8 cellular contexts compared by ENCODE assay signal in the genomic region with DNA sequence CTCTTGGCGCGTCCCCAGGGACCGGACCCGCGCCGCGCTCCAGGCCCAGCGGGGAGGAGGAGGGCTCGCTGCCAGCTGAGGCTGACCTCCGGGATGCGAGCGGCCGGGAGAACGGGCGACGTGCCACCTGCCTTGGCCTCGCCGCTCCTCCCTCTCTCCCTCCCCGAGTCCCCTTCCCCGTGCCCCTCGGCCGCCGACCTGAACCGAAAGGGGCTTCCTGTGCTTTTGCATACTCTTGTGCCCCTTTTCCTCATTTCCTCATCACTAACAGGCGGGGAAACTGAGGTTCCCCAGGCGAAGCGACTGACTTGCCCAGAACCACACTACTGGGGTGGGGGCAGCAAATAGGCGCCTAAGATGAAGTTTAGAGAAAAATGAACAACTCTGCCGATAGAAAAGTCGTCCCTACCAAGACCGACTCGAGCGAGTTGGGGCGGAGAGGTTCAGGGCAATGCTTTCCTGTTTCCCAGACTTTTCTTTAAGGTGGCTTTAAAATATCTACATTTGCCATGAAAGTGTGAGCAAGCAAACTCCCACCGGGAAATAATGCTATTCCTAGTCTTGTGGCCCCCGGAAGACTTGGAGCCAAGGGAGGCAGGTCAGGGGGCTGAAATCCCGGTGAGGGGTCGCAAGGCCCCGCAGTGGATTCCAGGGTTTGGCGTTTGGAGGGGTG. TPM values are rescaled to one million over a fixed set of nuclear protein-coding genes. Genes with fewer than 3 reads are reported as not detected.
DNase-seq lines count a peak whose midpoint lies in the region; ATAC-seq and TF ChIP-seq lines count a peak whose summit lies in the region.

No MANE protein-coding gene starts in this region.

- H3K4me3 Mint-ChIP-seq in activated CD8-positive, alpha-beta memory T cell treated with anti-CD3 and anti-CD28 coated beads, Interleukin-2, amount 10 ng/mL, durations not matched to agents 7 days and 5 days = peak overlapping the region; percentile 82

- peak overlapping the region; percentile 89 for H3K23ac ChIP-seq in IMR-90 (ENCODE audit: low read depth, low read length)

- no peak for TF ChIP-seq POLR2A in IMR-90 (IDR thresholded peaks at IDR 0.05; ENCODE audit: low read depth, low read length)

- H3K56ac ChIP-seq in IMR-90 (ENCODE audit: extremely low read depth, insufficient read depth, low read length) = peak overlapping the region; percentile 98

- peak overlapping the region; percentile 95 for H2AK9ac ChIP-seq in IMR-90 (replicated peaks; ENCODE audit: low read depth, low read length, poor library complexity)

- intact Hi-C loops in IMR-90 (cut with micrococcal nuclease) = loop anchor here (1.0 to 2.0 kb wide), 5 partner anchors 24 to 132 kb away; a partner anchor contains a TSS

- H3K36me3 Mint-ChIP-seq in activated CD8-positive, alpha-beta memory T cell treated with anti-CD3 and anti-CD28 coated beads, Interleukin-2, amount 10 ng/mL, durations not matched to agents 7 days and 5 days = peaks cover 12% of the 10 kb centered on the region

- H3K4me1 Mint-ChIP-seq in activated CD8-positive, alpha-beta memory T cell treated with anti-CD3 and anti-CD28 coated beads, Interleukin-2, amount 10 ng/mL, durations not matched to agents 7 days and 5 days = peaks cover 34% of the 10 kb centered on the region

- peaks cover 28% of the 10 kb centered on the region for H3K36me3 ChIP-seq in IMR-90 (ENCODE audit: control insufficient read depth, insufficient read depth, low read length)

- H2BK5ac ChIP-seq in IMR-90 (ENCODE audit: low read depth, low read length, poor library complexity, severe bottlenecking) = peak overlapping the region; percentile 99

- H3K14ac ChIP-seq in IMR-90 (replicated peaks; ENCODE audit: low read depth, low read length) = peak overlapping the region; percentile 94

- peak overlapping the region; percentile 99 for H2BK20ac ChIP-seq in IMR-90 (ENCODE audit: low read depth, low read length)

- peak overlapping the region; percentile 30 for H3K4me3 ChIP-seq in IMR-90 (ENCODE audit: insufficient read depth, low read depth, low read length)
- peak overlapping the region; percentile 41 for H3K4me3 ChIP-seq in retinal pigment epithelial cell (ENCODE audit: low read length)

- peaks cover 17% of the 10 kb centered on the region for H3K9me1 ChIP-seq in IMR-90 (ENCODE audit: insufficient read depth, low read length)

- in situ Hi-C loops in IMR-90 (cut with MboI; ENCODE audit: low sequenced_read_pairs) = loop anchor here (10.0 kb wide), 1 partner anchor 133 kb away; no protein-coding TSS in a partner anchor

- peaks cover 44% of the 10 kb centered on the region for H4K20me1 ChIP-seq in IMR-90 (ENCODE audit: insufficient read depth, low read length)

- DNase-seq in DMS 273 (lab: John Stamatoyannopoulos, UW; ENCODE audit: unreplicated experiment) (peak; percentile 82), IMR-90 (no peak), germinal center (ENCODE audit: low spot score) (peak; percentile 40), retinal pigment epithelial cell (ENCODE audit: low read depth) (no peak), NCI-H1694 treated with DMSO at 0.1 percent for 48 hours (lab: John Stamatoyannopoulos, UW) (no peak), COLO668 (lab: John Stamatoyannopoulos, UW; ENCODE audit: unreplicated experiment) (no peak)
- peak; percentile 51 for DNase-seq in activated CD8-positive, alpha-beta memory T cell treated with anti-CD3 and anti-CD28 coated beads, Interleukin-2, amount 10 ng/mL, durations not matched to agents 7 days and 5 days

- H3K4me1 ChIP-seq in IMR-90 (ENCODE audit: control insufficient read depth, insufficient read depth, low read length) = peaks cover 20% of the 10 kb centered on the region

- no peaks in the 10 kb centered on the region for H3K9me3 Mint-ChIP-seq in activated CD8-positive, alpha-beta memory T cell treated with anti-CD3 and anti-CD28 coated beads, Interleukin-2, amount 10 ng/mL, durations not matched to agents 7 days and 5 days (ENCODE audit: low read depth)

- H4K8ac ChIP-seq in IMR-90 (ENCODE audit: low read depth in 2 of 2, low read length in 2 of 2) = peak overlapping the region; percentile 92 to 96

- dilution Hi-C loops in IMR-90 (cut with HindIII; ENCODE audit: low sequenced_read_pairs, unreplicated experiment) = no loop called here

- ATAC-seq in IMR-90 (ENCODE audit: low read depth) = no peak
- no peak for ATAC-seq in activated CD8-positive, alpha-beta memory T cell treated with anti-CD3 and anti-CD28 coated beads, Interleukin-2, amount 10 ng/mL, durations not matched to agents 7 days and 5 days
- no peak for ATAC-seq in HG02763 (IDR thresholded peaks at IDR 0.05; ENCODE audit: unreplicated experiment)

- peak overlapping the region; percentile 98 for H4K91ac ChIP-seq in IMR-90 (ENCODE audit: insufficient read depth, low read depth, low read length)

- peak overlapping the region; percentile 98 for H3K27ac ChIP-seq in IMR-90 (ENCODE audit: insufficient read depth, low read length)

- H3K4me2 ChIP-seq in IMR-90 (ENCODE audit: low read depth, low read length) = peak overlapping the region; percentile 92

- CTCF ChIA-PET in IMR-90 (lab: Yijun Ruan, JAX) = interaction anchor here (0.5 to 3.4 kb wide), 14 partner anchors 10 to 388 kb away, joined by 3 to 18 read pairs (median 4); no protein-coding TSS in a partner anchor
- CTCF ChIA-PET in activated CD8-positive, alpha-beta memory T cell treated with anti-CD3 and anti-CD28 coated beads, Interleukin-2, amount 10 ng/mL, durations not matched to agents 7 days and 5 days (lab: Charles Lee) = interaction anchor here (0.7 to 4.1 kb wide), 33 partner anchors 9 to 364 kb away, joined by 3 to 30 read pairs (median 4); a partner anchor contains a TSS

- POLR2A ChIA-PET in IMR-90 (lab: Charles Lee; ENCODE audit: unreplicated experiment) = interaction anchor here (0.6 to 2.5 kb wide), 22 partner anchors 12 to 674 kb away, joined by 3 to 15 read pairs (median 4); no protein-coding TSS in a partner anchor

- H3K27ac Mint-ChIP-seq in activated CD8-positive, alpha-beta memory T cell treated with anti-CD3 and anti-CD28 coated beads, Interleukin-2, amount 10 ng/mL, durations not matched to agents 7 days and 5 days = peak overlapping the region; percentile 99

- H3K9me3 ChIP-seq in IMR-90 (ENCODE audit: control insufficient read depth, insufficient read depth, low read length) = no peaks in the 10 kb centered on the region

- H2BK120ac ChIP-seq in IMR-90 (ENCODE audit: low read depth, low read length) = peak overlapping the region; percentile 99

- peak overlapping the region; percentile 93 for H4K5ac ChIP-seq in IMR-90 (ENCODE audit: low read depth, low read length)

- H2BK15ac ChIP-seq in IMR-90 (ENCODE audit: low read depth, low read length) = peak overlapping the region; percentile 69; the same call in 2 of the 3 replicates

- TF ChIP-seq CTCF in IMR-90 (conservative IDR thresholded peaks at IDR 0.05; ENCODE audit: low read depth, low read length) (no peak), retinal pigment epithelial cell (conservative IDR thresholded peaks at IDR 0.05; ENCODE audit: low read depth, low read length) (no peak)

- H3K18ac ChIP-seq in IMR-90 (ENCODE audit: low read depth, low read length) = peak overlapping the region; percentile 92

- no peaks in the 10 kb centered on the region for H3K27me3 Mint-ChIP-seq in activated CD8-positive, alpha-beta memory T cell treated with anti-CD3 and anti-CD28 coated beads, Interleukin-2, amount 10 ng/mL, durations not matched to agents 7 days and 5 days

- H3K9ac ChIP-seq in IMR-90 (ENCODE audit: low read depth, low read length) = peak overlapping the region; percentile 88

- WGBS in IMR-90 (ENCODE audit: extremely low coverage in 2 of 2, insufficient read length in 1 of 2), 2 experiments = 2% methylated on average over 8 of the region's 40 CpGs; no CpG with 5 or more reads in 1 of the 2 experiments

- no TSS peak for BruUV-seq in IMR-90 (replicated peaks; lab: Mats Ljungman, UMichigan)

- H3K4ac ChIP-seq in IMR-90 (ENCODE audit: low read depth, low read length) = peak overlapping the region; percentile 99

- no peak for TF ChIP-seq RAD21 in IMR-90 (IDR thresholded peaks at IDR 0.05; ENCODE audit: low read length)

- H2AFZ ChIP-seq in IMR-90 (replicated peaks; ENCODE audit: low read length, poor library complexity) = peak overlapping the region; percentile 88

- no peaks in the 10 kb centered on the region for H3K27me3 ChIP-seq in IMR-90 (ENCODE audit: control insufficient read depth, insufficient read depth, low read length)

- peaks cover 10 to 46% of the 10 kb centered on the region in 2 experiments for H3K79me1 ChIP-seq in IMR-90 (ENCODE audit: low read depth in 1 of 2, low read length in 2 of 2)

- peak overlapping the region; percentile 96 for H2AK5ac ChIP-seq in IMR-90 (ENCODE audit: low read depth, low read length)

TF ChIP-seq in IMR-90, 13 proteins besides CTCF, POLR2A, EP300 and RAD21:
- TF ChIP-seq MXI1 (IDR thresholded peaks at IDR 0.05; ENCODE audit: borderline replicate concordance, low read depth, low read length) = no peak
- no peak for TF ChIP-seq BHLHE40 (IDR thresholded peaks at IDR 0.05; ENCODE audit: low read depth, low read length)
- no peak for TF ChIP-seq MAFK (IDR thresholded peaks at IDR 0.05; ENCODE audit: low read depth, low read length)
- TF ChIP-seq, protein P1, sequence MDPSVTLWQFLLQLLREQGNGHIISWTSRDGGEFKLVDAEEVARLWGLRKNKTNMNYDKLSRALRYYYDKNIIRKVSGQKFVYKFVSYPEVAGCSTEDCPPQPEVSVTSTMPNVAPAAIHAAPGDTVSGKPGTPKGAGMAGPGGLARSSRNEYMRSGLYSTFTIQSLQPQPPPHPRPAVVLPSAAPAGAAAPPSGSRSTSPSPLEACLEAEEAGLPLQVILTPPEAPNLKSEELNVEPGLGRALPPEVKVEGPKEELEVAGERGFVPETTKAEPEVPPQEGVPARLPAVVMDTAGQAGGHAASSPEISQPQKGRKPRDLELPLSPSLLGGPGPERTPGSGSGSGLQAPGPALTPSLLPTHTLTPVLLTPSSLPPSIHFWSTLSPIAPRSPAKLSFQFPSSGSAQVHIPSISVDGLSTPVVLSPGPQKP (IDR thresholded peaks at IDR 0.05; ENCODE audit: borderline replicate concordance, low read depth, low read length) = no peak
- TF ChIP-seq FOS (IDR thresholded peaks at IDR 0.05; ENCODE audit: low read depth, low read length) = no peak
- TF ChIP-seq CEBPB (IDR thresholded peaks at IDR 0.05; ENCODE audit: low read depth, low read length) = no peak
- TF ChIP-seq MAZ (IDR thresholded peaks at IDR 0.05; ENCODE audit: borderline replicate concordance, low read depth, low read length) = no peak

RNA-seq across cellular contexts. Expression of a gene that starts 0.6 kb away (rescaled TPM):
- 304 and 320 TPM in 2 replicates for total RNA-seq in IMR-90 (2012; rRNA removed)
- 467 and 674 TPM in 2 replicates for polyA plus RNA-seq in IMR-90 (2012; rRNA removed)
- polyA plus RNA-seq in IMR-90 (2012; cell fraction: cytosol; rRNA removed) = 405 and 1,457 TPM in 2 replicates
- 1,904 and 1,990 TPM in 2 replicates for polyA plus RNA-seq in IMR-90 (2012; cell fraction: nucleus; rRNA removed; ENCODE audit: low replicate concordance)
- total RNA-seq in activated CD8-positive, alpha-beta memory T cell treated with anti-CD3 and anti-CD28 coated beads, Interleukin-2, amount 10 ng/mL, durations not matched to agents 7 days and 5 days = 10 to 100 TPM in 1 of 2 experiments, 1 to 10 TPM in 1; 6.5 to 32.5 TPM

Comparison
In these comparisons a context has a peak if more than half of its experiments do, and no peak if none do; other contexts are left out.
1. DNase-seq: peak in DMS 273 (single experiment), activated CD8-positive, alpha-beta memory T cell treated with anti-CD3 and anti-CD28 coated beads, Interleukin-2, amount 10 ng/mL, durations not matched to agents 7 days and 5 days (single experiment) and germinal center (single experiment); none in IMR-90 (single experiment), retinal pigment epithelial cell (single experiment), NCI-H1694 treated with DMSO at 0.1 percent for 48 hours (single experiment) and COLO668 (single experiment).